Comparison of ENCODE assay signal across 13 cellular contexts in genomic region chr2:2901384-2902345, GRCh38.
A peak's percentile ranks its signal among the peaks of the same experiment; 100 is the strongest.
DNase-seq lines count a peak whose midpoint lies in the region; ATAC-seq and FAIRE-seq lines count a peak whose summit lies in the region.
"Had no signal": no experiment of that assay in that cellular context is flagged by ENCODE, and none has a peak within 500 bp of the region (broad histone marks: within the 10 kb centered on the region; RNA-seq: fewer than 3 reads in every experiment).

No MANE protein-coding gene starts in this region.

- no peak overlapping the region for H3K27ac Mint-ChIP-seq in activated naive CD4-positive, alpha-beta T cell treated with anti-CD3 and anti-CD28 coated beads for 36 hours
- peak overlapping the region; percentile 72 for H3K27ac Mint-ChIP-seq in stimulated activated naive B cell treated with anti-CD40 and anti-IgM and Interleukin-4, amounts not matched to agents 10 μg/mL and 1 μg/mL and 100 μg/mL, for 72 hours
- H3K27ac Mint-ChIP-seq: CD8-positive, alpha-beta T cell had no signal

- H3K4me3 Mint-ChIP-seq in activated naive CD4-positive, alpha-beta T cell treated with anti-CD3 and anti-CD28 coated beads for 36 hours = no peak overlapping the region
- H3K4me3 Mint-ChIP-seq in stimulated activated naive B cell treated with anti-CD40 and anti-IgM and Interleukin-4, amounts not matched to agents 10 μg/mL and 1 μg/mL and 100 μg/mL, for 72 hours = peak overlapping the region; percentile 52 to 72
- H3K4me3 Mint-ChIP-seq: CD8-positive, alpha-beta T cell; neural crest cell had no signal

- no peak overlapping the region for H3K4me3 ChIP-seq in H7 (ENCODE audit: insufficient read depth, low read depth, low read length)
- H3K4me3 ChIP-seq: ascending aorta had no signal

- no peaks in the 10 kb centered on the region for H3K27me3 ChIP-seq in H7 (ENCODE audit: control insufficient read depth, insufficient read depth, low read length)
- H3K27me3 ChIP-seq: ascending aorta had no signal

- peak; percentile 88 for ATAC-seq in HG03565 (IDR thresholded peaks at IDR 0.05; ENCODE audit: unreplicated experiment)
- peak; percentile 93 for ATAC-seq in stimulated activated naive B cell treated with anti-CD40 and anti-IgM and Interleukin-4, amounts not matched to agents 10 μg/mL and 1 μg/mL and 100 μg/mL, for 72 hours (replicated peaks)
- ATAC-seq in Right ventricle myocardium superior (ENCODE audit: poor library complexity) = no peak
- ATAC-seq: CD8-positive, alpha-beta T cell had no signal

- FAIRE-seq in RCC 7860 (lab: Jason Lieb, UNC) = no peak

- peaks cover 16% of the 10 kb centered on the region for H3K4me1 Mint-ChIP-seq in activated naive CD4-positive, alpha-beta T cell treated with anti-CD3 and anti-CD28 coated beads for 36 hours (ENCODE audit: low read depth)
- H3K4me1 Mint-ChIP-seq in stimulated activated naive B cell treated with anti-CD40 and anti-IgM and Interleukin-4, amounts not matched to agents 10 μg/mL and 1 μg/mL and 100 μg/mL, for 72 hours = peaks cover 24 to 31% of the 10 kb centered on the region in 2 donors

- no peaks in the 10 kb centered on the region for H3K27me3 Mint-ChIP-seq in activated naive CD4-positive, alpha-beta T cell treated with anti-CD3 and anti-CD28 coated beads for 36 hours (ENCODE audit: low read depth)
- no peaks in the 10 kb centered on the region for H3K27me3 Mint-ChIP-seq in stimulated activated naive B cell treated with anti-CD40 and anti-IgM and Interleukin-4, amounts not matched to agents 10 μg/mL and 1 μg/mL and 100 μg/mL, for 72 hours

- H3K36me3 Mint-ChIP-seq in activated naive CD4-positive, alpha-beta T cell treated with anti-CD3 and anti-CD28 coated beads for 36 hours (ENCODE audit: low read depth) = no peaks in the 10 kb centered on the region
- H3K36me3 Mint-ChIP-seq in stimulated activated naive B cell treated with anti-CD40 and anti-IgM and Interleukin-4, amounts not matched to agents 10 μg/mL and 1 μg/mL and 100 μg/mL, for 72 hours = no peaks in the 10 kb centered on the region
- H3K36me3 Mint-ChIP-seq: CD8-positive, alpha-beta T cell had no signal

- no peaks in the 10 kb centered on the region for H3K36me3 ChIP-seq in H7 (replicated peaks; ENCODE audit: control insufficient read depth, insufficient read depth, low read length)
- H3K36me3 ChIP-seq: ascending aorta had no signal

- peak; percentile 26 for DNase-seq in activated naive CD4-positive, alpha-beta T cell treated with anti-CD3 and anti-CD28 coated beads for 36 hours
- no peak for DNase-seq in activated naive CD4-positive, alpha-beta T cell treated with Interleukin-2 at 50 U/mL for 16 hours
- peak; percentile 7 for DNase-seq in H7
- DNase-seq in stimulated activated naive B cell treated with anti-CD40 and anti-IgM and Interleukin-4, amounts not matched to agents 10 μg/mL and 1 μg/mL and 100 μg/mL, for 72 hours = peak; percentile 29
- DNase-seq in RCC 7860 (ENCODE audit: low spot score) = no peak
- no peak for DNase-seq in Right ventricle myocardium superior
- DNase-seq in kidney tubule cell (ENCODE audit: low spot score) = no peak
- DNase-seq: CD8-positive, alpha-beta T cell; foreskin melanocyte; T1000 had no signal

- CTCF ChIA-PET in activated naive CD4-positive, alpha-beta T cell treated with anti-CD3 and anti-CD28 coated beads for 36 hours (lab: Charles Lee) = interaction anchor here (1.0 kb wide), 1 partner anchor 13 kb away, joined by 3 read pairs; no protein-coding TSS in a partner anchor

- no peaks in the 10 kb centered on the region for H3K9me3 Mint-ChIP-seq in activated naive CD4-positive, alpha-beta T cell treated with anti-CD3 and anti-CD28 coated beads for 36 hours
- peaks cover 0 to 2% of the 10 kb centered on the region in 2 donors for H3K9me3 Mint-ChIP-seq in stimulated activated naive B cell treated with anti-CD40 and anti-IgM and Interleukin-4, amounts not matched to agents 10 μg/mL and 1 μg/mL and 100 μg/mL, for 72 hours
- H3K9me3 Mint-ChIP-seq: CD8-positive, alpha-beta T cell; neural crest cell had no signal

- intact Hi-C loops in activated naive CD4-positive, alpha-beta T cell treated with anti-CD3 and anti-CD28 coated beads for 36 hours (cut with micrococcal nuclease) = no loop called here
- intact Hi-C loops in Right ventricle myocardium superior (cut with DNase I) = no loop called here

Comparison
In these comparisons a context has a peak if more than half of its experiments do, and no peak if none do; other contexts are left out.
1. DNase-seq: peak in activated naive CD4-positive, alpha-beta T cell treated with anti-CD3 and anti-CD28 coated beads for 36 hours (single experiment), H7 (single experiment) and stimulated activated naive B cell treated with anti-CD40 and anti-IgM and Interleukin-4, amounts not matched to agents 10 μg/mL and 1 μg/mL and 100 μg/mL, for 72 hours (single experiment); none in activated naive CD4-positive, alpha-beta T cell treated with Interleukin-2 at 50 U/mL for 16 hours (single experiment), RCC 7860 (single experiment), Right ventricle myocardium superior (single experiment) and kidney tubule cell (single experiment).